In genomic region chr10:3720228-3721019, GRCh38 we compare ENCODE assay signal across 8 cellular contexts.
DNase-seq lines count a peak whose midpoint lies in the region; ATAC-seq and TF ChIP-seq lines count a peak whose summit lies in the region.

No MANE protein-coding gene starts in this region.

- ATAC-seq in IMR-90 (ENCODE audit: low read depth) = peak; percentile 81
- peak; percentile 86 for ATAC-seq in lung (ENCODE audit: insufficient read depth, low FRiP score)
- ATAC-seq in HG02938 (IDR thresholded peaks at IDR 0.05; ENCODE audit: unreplicated experiment) = no peak
- no peak for ATAC-seq in GM21576 (IDR thresholded peaks at IDR 0.05; ENCODE audit: unreplicated experiment)

- H3K14ac ChIP-seq in IMR-90 (replicated peaks; ENCODE audit: low read depth, low read length) = no peak overlapping the region

- DNase-seq in A673 (ENCODE audit: low spot score) = peak; percentile 16
- peak; percentile 88 for DNase-seq in IMR-90
- DNase-seq in choroid plexus epithelial cell (ENCODE audit: low read depth) = peak; percentile 99
- DNase-seq in lung (ENCODE audit: low spot score) = peak; percentile 72
- DNase-seq in amniotic stem cell (lab: John Stamatoyannopoulos, UW) = no peak
- DNase-seq in GM19238 (ENCODE audit: insufficient read length, low spot score) = no peak

- no peak overlapping the region for H2AK9ac ChIP-seq in IMR-90 (replicated peaks; ENCODE audit: low read depth, low read length, poor library complexity)

- no peaks in the 10 kb centered on the region for H3K9me1 ChIP-seq in IMR-90 (ENCODE audit: insufficient read depth, low read length)

- in situ Hi-C loops in IMR-90 (cut with MboI; ENCODE audit: low sequenced_read_pairs) = no loop called here

- H3K4me2 ChIP-seq in IMR-90 (ENCODE audit: low read depth, low read length) = no peak overlapping the region

- H3K23ac ChIP-seq in IMR-90 (ENCODE audit: low read depth, low read length) = no peak overlapping the region

- no peaks in the 10 kb centered on the region for H3K9me3 ChIP-seq in A673 (ENCODE audit: low read depth, low read length, poor library complexity, severe bottlenecking)
- no peaks in the 10 kb centered on the region for H3K9me3 ChIP-seq in IMR-90 (ENCODE audit: control insufficient read depth, insufficient read depth, low read length)
- H3K9me3 ChIP-seq in lung (ENCODE audit: control insufficient read depth in 2 of 2, insufficient read depth in 1 of 2, low read length in 1 of 2) = no peaks in the 10 kb centered on the region

- no peak overlapping the region for H2BK20ac ChIP-seq in IMR-90 (ENCODE audit: low read depth, low read length)

- H2BK15ac ChIP-seq in IMR-90 (ENCODE audit: low read depth, low read length) = no peak overlapping the region

- CTCF ChIA-PET in A673 (lab: Charles Lee) = no interaction called here
- CTCF ChIA-PET in IMR-90 (lab: Yijun Ruan, JAX) = no interaction called here

- H4K5ac ChIP-seq in IMR-90 (ENCODE audit: low read depth, low read length) = no peak overlapping the region

- intact Hi-C loops in A673 (cut with micrococcal nuclease; ENCODE audit: unreplicated experiment) = no loop called here
- intact Hi-C loops in IMR-90 (cut with micrococcal nuclease) = no loop called here

- no peak overlapping the region for H3K18ac ChIP-seq in IMR-90 (ENCODE audit: low read depth, low read length)

- no peak overlapping the region for H4K91ac ChIP-seq in IMR-90 (ENCODE audit: insufficient read depth, low read depth, low read length)

- H2AK5ac ChIP-seq in IMR-90 (ENCODE audit: low read depth, low read length) = no peak overlapping the region

- H3K27me3 ChIP-seq in A673 (replicated peaks; ENCODE audit: insufficient read depth, low read depth, low read length, poor library complexity) (no peaks in the 10 kb centered on the region), IMR-90 (ENCODE audit: control insufficient read depth, insufficient read depth, low read length) (no peaks in the 10 kb centered on the region), lung (ENCODE audit: control insufficient read depth, insufficient read depth) (no peaks in the 10 kb centered on the region)

- no peak overlapping the region for H3K9ac ChIP-seq in IMR-90 (ENCODE audit: low read depth, low read length)

- H3K36me3 ChIP-seq in A673 (ENCODE audit: insufficient read depth, low read length, poor library complexity, severe bottlenecking) (no peaks in the 10 kb centered on the region), IMR-90 (ENCODE audit: control insufficient read depth, insufficient read depth, low read length) (no peaks in the 10 kb centered on the region), lung (ENCODE audit: control insufficient read depth in 2 of 2, insufficient read depth in 2 of 2, low read length in 2 of 2) (no peaks in the 10 kb centered on the region)

- no peak for TF ChIP-seq POLR2A in IMR-90 (IDR thresholded peaks at IDR 0.05; ENCODE audit: low read depth, low read length)

- no peaks in the 10 kb centered on the region for H4K20me1 ChIP-seq in IMR-90 (ENCODE audit: insufficient read depth, low read length)

- no peak overlapping the region for H3K4ac ChIP-seq in IMR-90 (ENCODE audit: low read depth, low read length)

- no peak overlapping the region for H3K56ac ChIP-seq in IMR-90 (ENCODE audit: extremely low read depth, insufficient read depth, low read length)

- dilution Hi-C loops in IMR-90 (cut with HindIII; ENCODE audit: low sequenced_read_pairs, unreplicated experiment) = no loop called here

- no peak for TF ChIP-seq RAD21 in IMR-90 (IDR thresholded peaks at IDR 0.05; ENCODE audit: low read length)

- TF ChIP-seq CTCF in A673 (conservative IDR thresholded peaks at IDR 0.05; ENCODE audit: low read depth, low read length) (no peak), IMR-90 (conservative IDR thresholded peaks at IDR 0.05; ENCODE audit: low read depth, low read length) (no peak), choroid plexus epithelial cell (conservative IDR thresholded peaks at IDR 0.05; ENCODE audit: low read depth, low read length) (no peak), lung (IDR thresholded peaks at IDR 0.05; ENCODE audit: control extremely low read depth, extremely low read depth) (no peak)

- BruUV-seq in A673 (replicated peaks; lab: Mats Ljungman, UMichigan) (no TSS peak), IMR-90 (replicated peaks; lab: Mats Ljungman, UMichigan) (no TSS peak)

- H3K27ac ChIP-seq in A673 (ENCODE audit: low read depth, low read length, poor library complexity, severe bottlenecking) (no peak overlapping the region), IMR-90 (ENCODE audit: insufficient read depth, low read length) (no peak overlapping the region), lung (ENCODE audit: low read depth in 1 of 2, low read length in 1 of 2) (peak overlapping the region; percentile 17 to 56)

- 100% methylated on average over 2 of the region's 8 CpGs; no CpG with 5 or more reads in 1 of the 2 experiments for WGBS in IMR-90 (ENCODE audit: extremely low coverage in 2 of 2, insufficient read length in 1 of 2), 2 experiments
- WGBS in lung, 2 donors = 30 to 44% methylated on average over 8 of the region's 8 CpGs

- no peak overlapping the region for H2BK5ac ChIP-seq in IMR-90 (ENCODE audit: low read depth, low read length, poor library complexity, severe bottlenecking)

- no peak overlapping the region for H2BK120ac ChIP-seq in IMR-90 (ENCODE audit: low read depth, low read length)

- H2AFZ ChIP-seq in IMR-90 (replicated peaks; ENCODE audit: low read length, poor library complexity) = no peak overlapping the region

- POLR2A ChIA-PET in A673 (lab: Charles Lee; ENCODE audit: low non-redundant PET) (no interaction called here), IMR-90 (lab: Charles Lee; ENCODE audit: unreplicated experiment) (no interaction called here)

- no peaks in the 10 kb centered on the region for H3K79me1 ChIP-seq in IMR-90 (ENCODE audit: low read depth in 1 of 2, low read length in 2 of 2)

- H3K4me1 ChIP-seq in A673 (ENCODE audit: insufficient read depth, low read length, poor library complexity, severe bottlenecking) = peaks cover 7% of the 10 kb centered on the region
- peaks cover 3% of the 10 kb centered on the region for H3K4me1 ChIP-seq in IMR-90 (ENCODE audit: control insufficient read depth, insufficient read depth, low read length)
- no peaks in the 10 kb centered on the region for H3K4me1 ChIP-seq in lung (ENCODE audit: control insufficient read depth in 2 of 2, insufficient read depth in 2 of 2, low read length in 2 of 2)

- H3K4me3 ChIP-seq in A673 (ENCODE audit: low read depth, low read length, poor library complexity, severe bottlenecking) (no peak overlapping the region), IMR-90 (ENCODE audit: insufficient read depth, low read depth, low read length) (no peak overlapping the region), choroid plexus epithelial cell (ENCODE audit: low read depth, low read length) (no peak overlapping the region), lung (no peak overlapping the region)

- no peak overlapping the region; a peak in 1 of 4 replicates for H4K8ac ChIP-seq in IMR-90 (ENCODE audit: low read depth in 2 of 2, low read length in 2 of 2)

TF ChIP-seq in IMR-90, 13 proteins besides CTCF, POLR2A, EP300 and RAD21:
- TF ChIP-seq CEBPB (IDR thresholded peaks at IDR 0.05; ENCODE audit: low read depth, low read length) = peak; percentile 87
- TF ChIP-seq RCOR1 (IDR thresholded peaks at IDR 0.05; ENCODE audit: insufficient replicate concordance, low read length) = no peak
- no peak for TF ChIP-seq NFE2L2 (IDR thresholded peaks at IDR 0.05; ENCODE audit: low read depth, low read length)
- no peak for TF ChIP-seq USF2 (IDR thresholded peaks at IDR 0.05; ENCODE audit: low read depth, low read length)
- TF ChIP-seq FOS (IDR thresholded peaks at IDR 0.05; ENCODE audit: low read depth, low read length) = 0 out of 2 replicates have a peak, but pooled peaks have one; percentile 11
- no peak for TF ChIP-seq MAZ (IDR thresholded peaks at IDR 0.05; ENCODE audit: borderline replicate concordance, low read depth, low read length)
- no peak for TF ChIP-seq MAFK (IDR thresholded peaks at IDR 0.05; ENCODE audit: low read depth, low read length)
- TF ChIP-seq SMC3 (IDR thresholded peaks at IDR 0.05; ENCODE audit: low read depth, low read length) = no peak
- no peak for TF ChIP-seq ELK1 (IDR thresholded peaks at IDR 0.05; ENCODE audit: borderline replicate concordance, low read depth, low read length)

Comparison
In these comparisons a context has a peak if more than half of its experiments do, and no peak if none do; other contexts are left out.
1. DNase-seq: peak in A673 (single experiment), IMR-90 (single experiment), choroid plexus epithelial cell (single experiment) and lung (single experiment); none in amniotic stem cell (single experiment) and GM19238 (single experiment).
2. H3K27ac ChIP-seq: peak in lung (2 of 2); none in A673 (single experiment) and IMR-90 (single experiment).
3. ATAC-seq: peak in IMR-90 (single experiment) and lung (single experiment); none in HG02938 (single experiment) and GM21576 (single experiment).